In genomic region chr15:51782357-51782896, GRCh38 we compare ENCODE assay signal across 13 cellular contexts. TPM values are rescaled to one million over a fixed set of nuclear protein-coding genes. Genes with fewer than 3 reads are reported as not detected.
DNase-seq lines count a peak whose midpoint lies in the region; ATAC-seq and TF ChIP-seq lines count a peak whose summit lies in the region.
"Had no signal": no experiment of that assay in that cellular context is flagged by ENCODE, and none has a peak within 500 bp of the region (broad histone marks: within the 10 kb centered on the region; RNA-seq: fewer than 3 reads in every experiment).

No MANE protein-coding gene starts in this region.

- H3K27me3 ChIP-seq in left lung, result no peaks in the 10 kb centered on the region
- no peaks in the 10 kb centered on the region for H3K27me3 ChIP-seq in neuronal stem cell (ENCODE audit: control insufficient read depth in 3 of 3, insufficient read depth in 3 of 3, low read depth in 1 of 3, low read length in 3 of 3)
- H3K27me3 ChIP-seq: colonic mucosa had no signal

- TF ChIP-seq CTCF in WI38 (IDR thresholded peaks at IDR 0.05; ENCODE audit: low read depth, low read length) (0 out of 2 replicates have a peak, but pooled peaks have one; percentile 20), left lung (IDR thresholded peaks at IDR 0.05) (peak in 1 of 2 donors; percentile 17)

- no peak overlapping the region for H3K18ac ChIP-seq in neuronal stem cell (ENCODE audit: low read length)

- no peak overlapping the region for H2AK5ac ChIP-seq in neuronal stem cell (ENCODE audit: low read depth, low read length)

- no peak overlapping the region for H3K23ac ChIP-seq in neuronal stem cell (ENCODE audit: low read depth, low read length, poor library complexity)

- no peak overlapping the region for H2BK15ac ChIP-seq in neuronal stem cell (ENCODE audit: low read length)

- no peak overlapping the region for H2BK120ac ChIP-seq in neuronal stem cell (ENCODE audit: low read depth, low read length)

- H2BK12ac ChIP-seq in neuronal stem cell (ENCODE audit: low read length), result no peak overlapping the region

- H2AFZ ChIP-seq in neuronal stem cell (ENCODE audit: low read length), result no peak overlapping the region

- no peak overlapping the region for H3K9ac ChIP-seq in neuronal stem cell (ENCODE audit: low read depth, low read length, poor library complexity)

- H3K79me1 ChIP-seq in neuronal stem cell (ENCODE audit: low read depth, low read length), result no peaks in the 10 kb centered on the region

- no CpG with 5 or more reads among the region's 7 CpGs for WGBS in neuronal stem cell (ENCODE audit: extremely low coverage in 2 of 2, insufficient read length in 2 of 2, insufficient replicate concordance in 1 of 2), 2 donors

- DNase-seq in EL, result peak; percentile 31
- DNase-seq in KBM-7, result peak; percentile 48
- DNase-seq in left lung, result no peak
- DNase-seq in neuronal stem cell (ENCODE audit: low spot score), result no peak
- DNase-seq: colonic mucosa; GOT3; immature natural killer cell; stimulated activated naive CD4-positive, alpha-beta T cell had no signal

- H3K9me3 ChIP-seq in left lung, result no peaks in the 10 kb centered on the region
- H3K9me3 ChIP-seq in neuronal stem cell (replicated peaks in 1 of 2; ENCODE audit: control insufficient read depth in 2 of 2, insufficient read depth in 1 of 2, low read depth in 1 of 2, low read length in 2 of 2), result no peaks in the 10 kb centered on the region
- H3K9me3 ChIP-seq: colonic mucosa had no signal

- H4K91ac ChIP-seq in neuronal stem cell (ENCODE audit: low read depth, low read length, poor library complexity), result no peak overlapping the region

- H3K4me2 ChIP-seq in neuronal stem cell (ENCODE audit: insufficient read depth, low read length, poor library complexity, severe bottlenecking), result no peak overlapping the region

- intact Hi-C loops in left lung (cut with DNase I), result no loop called here

- H3K4ac ChIP-seq in neuronal stem cell (ENCODE audit: low read length), result no peak overlapping the region

- no peak overlapping the region for H2BK5ac ChIP-seq in neuronal stem cell (ENCODE audit: low read length)

- H3K4me1 ChIP-seq in left lung (no peaks in the 10 kb centered on the region), neuronal stem cell (ENCODE audit: control insufficient read depth in 2 of 2, insufficient read depth in 1 of 2, low read depth in 1 of 2, low read length in 2 of 2) (no peaks in the 10 kb centered on the region)
- H3K4me1 ChIP-seq: colonic mucosa had no signal

- in situ Hi-C loops in KBM-7 (cut with MboI; ENCODE audit: low pct_unique_long_range_greater_than_20kb, low sequenced_read_pairs), result no loop called here

- H3K36me3 ChIP-seq in left lung, result peaks cover 0 to 6% of the 10 kb centered on the region in 2 donors
- peaks cover 0 to 3% of the 10 kb centered on the region in 2 donors for H3K36me3 ChIP-seq in neuronal stem cell (replicated peaks in 1 of 2; ENCODE audit: control insufficient read depth in 2 of 2, insufficient read depth in 2 of 2, low read length in 2 of 2)
- H3K36me3 ChIP-seq: colonic mucosa had no signal

- peak; percentile 69 for ATAC-seq in left lung
- ATAC-seq in HG02973 (IDR thresholded peaks at IDR 0.05; ENCODE audit: unreplicated experiment), result no peak
- no peak for ATAC-seq in GM18907 (IDR thresholded peaks at IDR 0.05; ENCODE audit: unreplicated experiment)
- no peak for ATAC-seq in GM18861 (IDR thresholded peaks at IDR 0.05; ENCODE audit: unreplicated experiment)
- ATAC-seq: sciatic nerve had no signal

- no peak overlapping the region for H4K8ac ChIP-seq in neuronal stem cell (ENCODE audit: low read depth, low read length)

- no peak overlapping the region for H3K27ac ChIP-seq in left lung
- no peak overlapping the region for H3K27ac ChIP-seq in neuronal stem cell (replicated peaks; ENCODE audit: low read length)
- H3K27ac ChIP-seq: colonic mucosa had no signal

- H3K14ac ChIP-seq in neuronal stem cell (ENCODE audit: low read length), result no peak overlapping the region

- no peak overlapping the region for H3K4me3 ChIP-seq in WI38 (ENCODE audit: low read depth, low read length)
- no peak overlapping the region for H3K4me3 ChIP-seq in left lung
- H3K4me3 ChIP-seq in neuronal stem cell (ENCODE audit: low read length in 2 of 2), result no peak overlapping the region
- H3K4me3 ChIP-seq: colonic mucosa had no signal

RNA-seq across cellular contexts. Expression of gene TMOD2, which starts 31.0 kb away (rescaled TPM):
- 10 to 100 TPM; 10.8 to 11.3 TPM for total RNA-seq in left lung
- polyA plus RNA-seq in neuronal stem cell (2013, experiment 1 of 2), result 4.4 TPM
- 4.2 TPM for polyA plus RNA-seq in neuronal stem cell (2013, experiment 2 of 2)

RNA-seq across cellular contexts. Expression of gene LYSMD2, which starts 45.0 kb away (rescaled TPM):
- 10 to 100 TPM; 12.7 to 19.6 TPM for total RNA-seq in left lung
- 0.14 TPM for polyA plus RNA-seq in neuronal stem cell (2013, experiment 1 of 2)
- 0.19 TPM for polyA plus RNA-seq in neuronal stem cell (2013, experiment 2 of 2)

RNA-seq across cellular contexts. Expression of gene TMOD3, which starts 47.0 kb away (rescaled TPM):
- total RNA-seq in left lung, result 10 to 100 TPM; 86.3 to 90.8 TPM
- 9.9 TPM for polyA plus RNA-seq in neuronal stem cell (2013, experiment 1 of 2)
- 10.7 TPM for polyA plus RNA-seq in neuronal stem cell (2013, experiment 2 of 2)

Comparison
In these comparisons a context has a peak if more than half of its experiments do, and no peak if none do; other contexts are left out.
1. DNase-seq: peak in EL (single experiment) and KBM-7 (single experiment); none in left lung (0 of 2) and neuronal stem cell (single experiment).